24 cellular contexts compared by ENCODE assay signal in the genomic region with DNA sequence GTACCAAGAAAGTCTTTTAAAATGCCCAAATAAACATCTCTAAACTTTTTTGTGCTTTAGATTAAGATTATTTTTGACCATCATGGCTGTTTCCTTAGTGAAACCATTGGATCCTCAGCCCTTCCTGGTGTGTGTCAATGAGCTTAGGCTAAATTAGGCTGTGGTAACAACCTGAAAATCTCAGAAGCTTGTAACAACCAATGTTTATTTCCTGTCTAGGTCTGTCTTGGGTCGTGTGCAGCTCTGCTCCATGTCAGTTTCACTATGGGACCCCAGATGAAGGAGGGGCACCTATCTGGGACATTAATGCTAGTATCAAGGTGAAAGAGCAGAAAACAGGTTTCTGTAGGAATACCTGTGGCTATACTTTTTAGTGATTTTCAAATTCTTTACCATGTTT.
A peak's percentile ranks its signal among the peaks of the same experiment; 100 is the strongest.
DNase-seq lines count a peak whose midpoint lies in the region; ATAC-seq and TF ChIP-seq lines count a peak whose summit lies in the region.
"Had no signal": no experiment of that assay in that cellular context is flagged by ENCODE, and none has a peak within 500 bp of the region (broad histone marks: within the 10 kb centered on the region; RNA-seq: fewer than 3 reads in every experiment).

No MANE protein-coding gene starts in this region.

- CTCF ChIA-PET in RWPE1 (lab: Yijun Ruan, JAX) = interaction anchor here (0.6 kb wide), 1 partner anchor 89 kb away, joined by 3 read pairs; no protein-coding TSS in a partner anchor

- peak; percentile 76 for ATAC-seq in GM18502 (IDR thresholded peaks at IDR 0.05; ENCODE audit: poor library complexity, unreplicated experiment)
- ATAC-seq in GM21367 (IDR thresholded peaks at IDR 0.05; ENCODE audit: unreplicated experiment) = peak; percentile 72
- peak; percentile 75 for ATAC-seq in HG02884 (IDR thresholded peaks at IDR 0.05; ENCODE audit: unreplicated experiment)
- peak; percentile 67 for ATAC-seq in HG03460 (IDR thresholded peaks at IDR 0.05; ENCODE audit: unreplicated experiment)
- ATAC-seq: activated CD8-positive, alpha-beta memory T cell treated with anti-CD3 and anti-CD28 coated beads, Interleukin-2, amount 10 ng/mL, durations not matched to agents 7 days and 5 days; foreskin keratinocyte; naive thymus-derived CD4-positive, alpha-beta T cell; Panc1; pancreas; stimulated activated naive CD8-positive, alpha-beta T cell treated with anti-CD3 and anti-CD28 coated beads, Interleukin-15, Interleukin-2, amounts not matched to agents 100 U/mL and 50 U/mL, for 24 hours had no signal

- TF ChIP-seq CTCF in RWPE1 (conservative IDR thresholded peaks at IDR 0.05; ENCODE audit: low read depth) = no peak

- DNase-seq in globus pallidus (ENCODE audit: low spot score) = no peak
- no peak for DNase-seq in activated naive CD4-positive, alpha-beta T cell treated with Interleukin-2 at 50 U/mL for 16 hours
- DNase-seq in HCEC 1CT = no peak
- DNase-seq in RWPE1 (ENCODE audit: low spot score) = no peak
- DNase-seq: ACHN; activated CD4-positive, CD25-positive, alpha-beta regulatory T cell treated with anti-CD3 and anti-CD28 coated beads, Interleukin-2, amount 50 U/mL, for 72 hours; activated CD8-positive, alpha-beta memory T cell treated with anti-CD3 and anti-CD28 coated beads, Interleukin-2, amount 10 ng/mL, durations not matched to agents 7 days and 5 days; CD4-positive, alpha-beta T cell; dermis blood vessel endothelial cell; foreskin keratinocyte; mesenchymal stem cell; naive thymus-derived CD4-positive, alpha-beta T cell; NCI-H1105; pancreas; stimulated activated naive CD8-positive, alpha-beta T cell treated with anti-CD3 and anti-CD28 coated beads, Interleukin-15, Interleukin-2, amounts not matched to agents 100 U/mL and 50 U/mL, for 24 hours; T-helper 9 cell; transverse colon had no signal

- no peak overlapping the region for H3K27ac ChIP-seq in RWPE1
- H3K27ac ChIP-seq: cardiac muscle cell, epithelial cell of prostate, foreskin keratinocyte, pancreas, transverse colon had no signal

- POLR2A ChIA-PET in RWPE1 (lab: Yijun Ruan, JAX; ENCODE audit: low non-redundant PET) = no interaction called here
